ENCODE assay signal across 10 cellular contexts in the genomic region with DNA sequence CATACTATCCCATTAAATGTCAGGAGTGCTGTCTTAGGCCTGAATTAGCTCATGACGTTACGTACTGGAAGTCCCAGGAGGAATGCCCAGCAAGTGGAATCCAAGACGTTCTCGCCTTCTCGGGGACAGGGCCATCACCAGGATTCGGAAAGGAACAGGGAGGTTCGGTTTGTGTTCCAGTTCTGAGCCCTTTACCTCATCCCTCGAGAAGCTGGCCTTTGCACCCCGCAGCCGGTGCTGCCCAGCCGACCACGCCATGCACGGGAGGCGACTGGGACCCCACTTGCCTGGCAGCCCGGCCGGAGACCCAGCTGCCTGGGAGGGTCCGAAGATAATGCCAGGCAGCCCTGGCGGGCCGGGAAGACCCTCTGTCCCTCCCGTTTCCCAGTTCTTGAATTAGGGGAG. TPM values are rescaled to one million over a fixed set of nuclear protein-coding genes. Genes with fewer than 3 reads are reported as not detected.
A peak's percentile ranks its signal among the peaks of the same experiment; 100 is the strongest.
DNase-seq lines count a peak whose midpoint lies in the region; ATAC-seq, FAIRE-seq and TF ChIP-seq lines count a peak whose summit lies in the region.
"Had no signal": no experiment of that assay in that cellular context is flagged by ENCODE, and none has a peak within 500 bp of the region (broad histone marks: within the 10 kb centered on the region; RNA-seq: fewer than 3 reads in every experiment).

No MANE protein-coding gene starts in this region.

- no peak for TF ChIP-seq RAD21 in H1 (IDR thresholded peaks at IDR 0.05 in 1 of 2, conservative IDR thresholded peaks at IDR 0.05 in 1 of 2; ENCODE audit: low read depth in 2 of 2, low read length in 2 of 2)

- WGBS in H1 (ENCODE audit: extremely low coverage in 1 of 2, insufficient coverage in 1 of 2, insufficient read length in 1 of 2, insufficient replicate concordance in 2 of 2, low coverage in 1 of 2, low lambda C conversion rate in 2 of 2, missing lambda C conversion rate in 1 of 2), 2 experiments: 34% methylated on average over 20 of the region's 20 CpGs; no CpG with 5 or more reads in 1 of the 2 experiments
- WGBS in mesenchymal stem cell: 58% methylated on average over 20 of the region's 20 CpGs

- H3K36me3 Mint-ChIP-seq in T-helper 1 cell treated with Interleukin-12 subunit alpha and Interleukin-12 subunit beta and Interleukin-4 antibody, amounts not matched to agents 30 μg/mL and 1 μg/mL, for 36 hours (ENCODE audit: low read depth): no peaks in the 10 kb centered on the region

- H3K9me3 Mint-ChIP-seq in T-helper 1 cell treated with Interleukin-12 subunit alpha and Interleukin-12 subunit beta and Interleukin-4 antibody, amounts not matched to agents 30 μg/mL and 1 μg/mL, for 36 hours: no peaks in the 10 kb centered on the region

- H3K9ac ChIP-seq in H1 (replicated peaks in 1 of 4; ENCODE audit: extremely low read depth in 1 of 4, low read depth in 3 of 4, low read length in 3 of 4) (peak overlapping the region in 2 of 4 experiments; percentile 42 to 67; a peak in 4 of 7 replicates), mesenchymal stem cell (ENCODE audit: low read length) (peak overlapping the region; percentile 93)

- no peak overlapping the region; the same call in 1 of the 2 replicates for H3K18ac ChIP-seq in H1 (ENCODE audit: extremely low read depth, low read length)
- peak overlapping the region; percentile 6 to 64 for H3K18ac ChIP-seq in mesenchymal stem cell (ENCODE audit: low read depth in 1 of 2, low read length in 2 of 2)

- H3K36me3 ChIP-seq in H1 (ENCODE audit: control insufficient read depth in 2 of 4, insufficient read depth in 4 of 4, low read length in 3 of 4) (no peaks in the 10 kb centered on the region), mesenchymal stem cell (ENCODE audit: control insufficient read depth in 1 of 2, insufficient read depth in 2 of 2, low read depth in 1 of 2, low read length in 2 of 2) (no peaks in the 10 kb centered on the region), tibial artery (no peaks in the 10 kb centered on the region)

- peaks cover 17% of the 10 kb centered on the region for H3K23me2 ChIP-seq in H1 (ENCODE audit: low read depth, low read length)

- H2BK5ac ChIP-seq in H1 (ENCODE audit: low read depth, low read length) (no peak overlapping the region), mesenchymal stem cell (ENCODE audit: low read depth, low read length, poor library complexity, severe bottlenecking) (no peak overlapping the region)

- no peaks in the 10 kb centered on the region; the same call in 1 of the 2 replicates for H3K79me1 ChIP-seq in H1 (ENCODE audit: low read depth, low read length)
- peaks cover 21% of the 10 kb centered on the region for H3K79me1 ChIP-seq in mesenchymal stem cell (replicated peaks; ENCODE audit: low read length, poor library complexity, severe bottlenecking)

- H3K79me2 ChIP-seq in H1 (ENCODE audit: control insufficient read depth in 1 of 2, insufficient read depth in 2 of 2, low read length in 2 of 2): no peaks in the 10 kb centered on the region

- H2BK120ac ChIP-seq in H1 (replicated peaks; ENCODE audit: low read depth, low read length) (peak overlapping the region; percentile 28), mesenchymal stem cell (ENCODE audit: low read depth, low read length) (no peak overlapping the region)

- no peak for ATAC-seq in GM18873 (IDR thresholded peaks at IDR 0.05; ENCODE audit: low FRiP score, unreplicated experiment)
- ATAC-seq: stimulated activated memory B cell treated with anti-CD40 and anti-IgM and Interleukin-4, amounts not matched to agents 10 μg/mL and 1 μg/mL and 100 μg/mL, for 72 hours had no signal

- H2AK5ac ChIP-seq in H1 (ENCODE audit: low read depth, low read length) (no peak overlapping the region), mesenchymal stem cell (ENCODE audit: low read length, severe bottlenecking) (no peak overlapping the region)

- H3K27ac Mint-ChIP-seq in T-helper 1 cell treated with Interleukin-12 subunit alpha and Interleukin-12 subunit beta and Interleukin-4 antibody, amounts not matched to agents 30 μg/mL and 1 μg/mL, for 36 hours: no peak overlapping the region
- H3K27ac Mint-ChIP-seq: stimulated activated memory B cell treated with anti-CD40 and anti-IgM and Interleukin-4, amounts not matched to agents 10 μg/mL and 1 μg/mL and 100 μg/mL, for 72 hours had no signal

- H3K4me3 ChIP-seq in H1 (ENCODE audit: extremely low read depth in 1 of 4, insufficient read depth in 2 of 4, low read depth in 3 of 4, low read length in 4 of 4): peak overlapping the region; percentile 60 to 97 (median 70)
- H3K4me3 ChIP-seq in mesenchymal stem cell (ENCODE audit: insufficient read depth in 1 of 2, low read depth in 1 of 2, low read length in 2 of 2): peak overlapping the region; percentile 14 to 96
- H3K4me3 ChIP-seq in tibial artery: peak overlapping the region; percentile 75

- DNase-seq in T-helper 1 cell (no peak), H1 (ENCODE audit: low read depth in 1 of 2, low spot score in 2 of 2) (peak in 1 of 2 experiments; percentile 57), mesenchymal stem cell (no peak), tibial artery (peak; percentile 82 to 92), COR-L47 (lab: John Stamatoyannopoulos, UW) (no peak), glomerular visceral epithelial cell (ENCODE audit: extremely low spot score) (no peak)

- H2BK20ac ChIP-seq in H1 (ENCODE audit: low read length): no peak overlapping the region

- H2AFZ ChIP-seq in H1 (ENCODE audit: low read length): peak overlapping the region; percentile 75
- H2AFZ ChIP-seq in mesenchymal stem cell (ENCODE audit: low read depth, low read length): no peak overlapping the region

- peak overlapping the region; percentile 37; the same call in 1 of the 2 replicates for H2BK15ac ChIP-seq in H1 (ENCODE audit: low read length)
- peak overlapping the region; percentile 37 for H2BK15ac ChIP-seq in mesenchymal stem cell (ENCODE audit: low read depth, poor library complexity, severe bottlenecking)

- peaks cover 69% of the 10 kb centered on the region for H3K27me3 Mint-ChIP-seq in T-helper 1 cell treated with Interleukin-12 subunit alpha and Interleukin-12 subunit beta and Interleukin-4 antibody, amounts not matched to agents 30 μg/mL and 1 μg/mL, for 36 hours (ENCODE audit: low read depth)

- no peak for FAIRE-seq in H1 (lab: Jason Lieb, UNC)
- FAIRE-seq: A204.1 had no signal

- H3K4me2 ChIP-seq in H1 (ENCODE audit: insufficient read depth in 1 of 2, low read depth in 2 of 2, low read length in 2 of 2) (peak overlapping the region; percentile 97 to 99), mesenchymal stem cell (ENCODE audit: low read length, poor library complexity, severe bottlenecking) (peak overlapping the region; percentile 80)

- H4K5ac ChIP-seq in H1 (ENCODE audit: insufficient read length, low read depth, low read length): no peak overlapping the region

- H4K20me1 ChIP-seq in H1 (replicated peaks in 1 of 2; ENCODE audit: control insufficient read depth in 1 of 2, insufficient read depth in 2 of 2, low read length in 2 of 2): peaks cover 0 to 3% of the 10 kb centered on the region in 2 experiments

- peak overlapping the region; percentile 94; the same call in 1 of the 2 replicates for H4K8ac ChIP-seq in H1 (ENCODE audit: extremely low read depth, insufficient read depth, low read length)
- no peak overlapping the region for H4K8ac ChIP-seq in mesenchymal stem cell (ENCODE audit: low read length)

- CTCF ChIA-PET in H1 (lab: Charles Lee; ENCODE audit: partially characterized antibody): interaction anchor here (0.6 to 4.1 kb wide), 5 partner anchors 8 to 220 kb away, joined by 3 to 26 read pairs (median 5); no protein-coding TSS in a partner anchor

- H3K9me3 ChIP-seq in H1 (ENCODE audit: insufficient read depth in 2 of 2, low read depth in 1 of 2, low read length in 1 of 2): no peaks in the 10 kb centered on the region
- no peaks in the 10 kb centered on the region for H3K9me3 ChIP-seq in mesenchymal stem cell (ENCODE audit: control insufficient read depth, low read length)
- H3K9me3 ChIP-seq in tibial artery: no peaks in the 10 kb centered on the region

- peak overlapping the region; percentile 53 for H3K4me3 Mint-ChIP-seq in T-helper 1 cell treated with Interleukin-12 subunit alpha and Interleukin-12 subunit beta and Interleukin-4 antibody, amounts not matched to agents 30 μg/mL and 1 μg/mL, for 36 hours

- H3K4me1 ChIP-seq in H1 (replicated peaks in 1 of 4; ENCODE audit: control insufficient read depth in 3 of 4, insufficient read depth in 4 of 4, low read length in 3 of 4) (peaks cover 2 to 10% (median 7%) of the 10 kb centered on the region in 4 experiments; a peak in 4 of 7 replicates), mesenchymal stem cell (ENCODE audit: control insufficient read depth, insufficient read depth, low read depth, low read length) (peaks cover 28% of the 10 kb centered on the region), tibial artery (peaks cover 0 to 45% (median 27%) of the 10 kb centered on the region in 4 donors)

- intact Hi-C loops in tibial artery (cut with DNase I; ENCODE audit: low total_unique reads): loop anchor here (5.0 kb wide), 1 partner anchor 359 kb away; no protein-coding TSS in a partner anchor

- H3K27me3 ChIP-seq in H1 (replicated peaks in 1 of 4; ENCODE audit: control insufficient read depth in 3 of 4, extremely low read depth in 1 of 4, insufficient read depth in 3 of 4, low read length in 3 of 4) (peaks cover 3 to 50% (median 35%) of the 10 kb centered on the region in 4 experiments), mesenchymal stem cell (ENCODE audit: control insufficient read depth in 1 of 2, insufficient read depth in 1 of 2, low read length in 2 of 2) (peaks cover 0 to 6% of the 10 kb centered on the region in 2 experiments), tibial artery (no peaks in the 10 kb centered on the region)

- TF ChIP-seq POLR2A in H1 (IDR thresholded peaks at IDR 0.05; ENCODE audit: control extremely low read depth in 1 of 2, low read depth in 2 of 2, low read length in 2 of 2): no peak

- no peak overlapping the region; the same call in 1 of the 2 replicates for H2BK12ac ChIP-seq in H1 (ENCODE audit: low read depth, low read length)
- no peak overlapping the region for H2BK12ac ChIP-seq in mesenchymal stem cell (ENCODE audit: low read length in 2 of 2)

- H3K27ac ChIP-seq in H1 (ENCODE audit: low read depth, low read length) (no peak overlapping the region), mesenchymal stem cell (ENCODE audit: low read length, poor library complexity, severe bottlenecking) (no peak overlapping the region), tibial artery (peak overlapping the region; percentile 94 to 99)

- TF ChIP-seq CTCF in H1 (IDR thresholded peaks at IDR 0.05; ENCODE audit: control extremely low read depth in 1 of 3, insufficient read depth in 1 of 3, low read depth in 1 of 3, low read length in 3 of 3): no peak
- no peak for TF ChIP-seq CTCF in tibial artery (IDR thresholded peaks at IDR 0.05)

- no peak for TF ChIP-seq EP300 in H1 (IDR thresholded peaks at IDR 0.05; ENCODE audit: borderline replicate concordance in 1 of 2, low read depth in 2 of 2, low read length in 2 of 2)

- H3K23ac ChIP-seq in H1 (ENCODE audit: insufficient read length) (no peak overlapping the region), mesenchymal stem cell (ENCODE audit: low read length in 2 of 2) (no peak overlapping the region)

- H4K91ac ChIP-seq in H1 (replicated peaks; ENCODE audit: insufficient read length, low read length) (peak overlapping the region; percentile 73), mesenchymal stem cell (ENCODE audit: low read length) (no peak overlapping the region)

- H3K14ac ChIP-seq in H1 (ENCODE audit: insufficient read length): no peak overlapping the region
- no peak overlapping the region for H3K14ac ChIP-seq in mesenchymal stem cell (ENCODE audit: low read length in 2 of 2)

- H3K56ac ChIP-seq in H1 (replicated peaks; ENCODE audit: insufficient read length, low read depth, low read length): peak overlapping the region; percentile 73

- POLR2A ChIA-PET in H1 (lab: Charles Lee; ENCODE audit: partially characterized antibody): interaction anchor here (1.5 to 2.0 kb wide), 3 partner anchors 13 to 357 kb away, joined by 3 to 8 read pairs (median 7); no protein-coding TSS in a partner anchor

- H3K4ac ChIP-seq in H1 (replicated peaks; ENCODE audit: insufficient read length, low read depth, low read length) (no peak overlapping the region), mesenchymal stem cell (ENCODE audit: low read depth in 1 of 2, low read length in 2 of 2) (no peak overlapping the region)

- peaks cover 4% of the 10 kb centered on the region for H3K4me1 Mint-ChIP-seq in T-helper 1 cell treated with Interleukin-12 subunit alpha and Interleukin-12 subunit beta and Interleukin-4 antibody, amounts not matched to agents 30 μg/mL and 1 μg/mL, for 36 hours (ENCODE audit: low read depth)

RNA-seq across cellular contexts. Expression of a gene that starts 0.8 kb away (rescaled TPM):
- total RNA-seq in H1 (2021; fragmentation: NEBNext Ultra II Directional; extraction: Animal tissue kit (Norgen Biotek cat#: 25700)): 5.7 and 5.8 TPM in 2 replicates
- polyA plus RNA-seq in H1 (2011; rRNA removed): 2.0 and 2.4 TPM in 2 replicates
- polyA plus RNA-seq in H1 (2011; cell fraction: cytosol; rRNA removed): 2.0 TPM
- 2.8 TPM for polyA plus RNA-seq in H1 (2011; cell fraction: nucleus; rRNA removed)
- polyA plus RNA-seq in H1 (2012, experiment 1 of 2): 2.5 to 3.3 TPM (median 2.9 TPM) in 4 replicates
- polyA plus RNA-seq in H1 (2012, experiment 2 of 2): 2.1 TPM
- polyA plus RNA-seq in H1 (2013, experiment 1 of 2): 3.7 TPM
- 4.5 TPM for polyA plus RNA-seq in H1 (2013, experiment 2 of 2)
- 3.9 and 5.0 TPM in 2 replicates for polyA minus RNA-seq in H1 (2011; rRNA and poly(A)+ RNA removed)
- polyA minus RNA-seq in H1 (2011; cell fraction: cytosol; rRNA and poly(A)+ RNA removed): 3.6 TPM
- polyA minus RNA-seq in H1 (2011; cell fraction: nucleus; rRNA and poly(A)+ RNA removed): 4.4 TPM
- polyA plus RNA-seq in mesenchymal stem cell (2013, experiment 1 of 2): 14.6 TPM
- 14.4 TPM for polyA plus RNA-seq in mesenchymal stem cell (2013, experiment 2 of 2)

Comparison
In these comparisons a context has a peak if more than half of its experiments do, and no peak if none do; other contexts are left out.
1. DNase-seq: peak in tibial artery (2 of 2); none in T-helper 1 cell (0 of 5), mesenchymal stem cell (single experiment), COR-L47 (single experiment) and glomerular visceral epithelial cell (single experiment).
2. H3K27ac ChIP-seq: peak in tibial artery (2 of 2); none in H1 (single experiment) and mesenchymal stem cell (single experiment).
3. Peak in every context shown above with its lines, with median percentiles within 50 percentile points of each other: H3K4me3 ChIP-seq.